In the genomic region with DNA sequence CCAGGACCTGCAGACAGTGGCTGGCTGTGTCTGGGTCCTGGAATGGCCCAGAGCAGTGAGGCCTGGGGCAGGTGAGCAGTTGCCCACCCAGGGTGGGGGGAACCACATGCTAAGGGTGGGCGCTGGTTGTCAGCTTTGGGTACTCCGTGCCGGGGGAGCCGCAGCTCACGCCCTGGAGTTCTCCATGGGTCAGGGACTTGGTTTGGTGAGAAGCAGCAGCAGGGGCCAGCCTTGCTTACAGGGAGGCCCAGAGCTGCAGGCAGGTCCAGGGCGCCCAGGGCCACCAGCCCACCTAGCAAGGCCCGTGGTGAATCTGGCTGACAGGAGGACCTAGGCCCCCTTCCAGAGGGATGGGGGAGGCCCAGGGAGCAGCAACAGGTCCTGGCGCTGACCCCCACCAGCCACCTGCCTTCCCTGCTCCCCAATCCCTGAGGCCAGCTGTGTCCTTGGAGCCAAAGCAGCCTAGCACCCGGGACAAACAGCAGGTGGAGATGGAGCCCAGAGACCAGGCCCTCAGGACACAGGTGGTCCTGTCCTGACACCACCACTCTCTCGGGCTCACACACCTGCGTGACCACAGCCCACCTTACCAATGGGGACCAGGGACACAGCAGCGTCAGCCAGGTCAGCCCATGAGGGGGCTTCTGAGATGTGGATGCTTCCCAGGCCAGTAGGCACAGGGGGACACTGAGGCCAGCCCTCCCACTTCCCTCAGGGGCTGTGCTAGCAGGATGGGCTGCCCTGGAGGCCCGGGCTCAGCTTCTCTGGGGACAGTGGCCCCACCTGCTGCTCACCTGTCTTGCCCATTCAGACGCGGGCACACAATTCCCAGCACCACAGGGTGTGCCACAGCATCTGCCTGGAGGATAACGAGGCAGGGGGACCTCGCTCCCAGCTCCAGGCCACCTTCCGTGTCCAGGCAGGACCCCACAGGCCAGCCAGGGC, we compare ENCODE assay signal across 11 cellular contexts. TPM values are rescaled to one million over a fixed set of nuclear protein-coding genes. Genes with fewer than 3 reads are reported as not detected.
DNase-seq lines count a peak whose midpoint lies in the region; ATAC-seq and TF ChIP-seq lines count a peak whose summit lies in the region.
"Had no signal": no experiment of that assay in that cellular context is flagged by ENCODE, and none has a peak within 500 bp of the region (broad histone marks: within the 10 kb centered on the region; RNA-seq: fewer than 3 reads in every experiment).

No MANE protein-coding gene starts in this region.

- H3K36me3 Mint-ChIP-seq in osteocyte (ENCODE audit: unreplicated experiment): peaks cover 14% of the 10 kb centered on the region

- H3K27ac Mint-ChIP-seq in osteocyte (ENCODE audit: unreplicated experiment): no peak overlapping the region

- H3K9me3 Mint-ChIP-seq in osteocyte (ENCODE audit: unreplicated experiment): no peaks in the 10 kb centered on the region

- DNase-seq in stimulated activated CD4-positive, alpha-beta T cell treated with anti-CD3 and anti-CD28 coated beads, Interleukin-1b, Interleukin-23, amount 100 ng/mL, for 48 hours: peak; percentile 1
- no peak for DNase-seq in stimulated activated CD4-positive, alpha-beta T cell treated with anti-CD3 and anti-CD28 coated beads, Interleukin-12 subunit alpha, Interleukin-12 subunit beta, amount 100 ng/mL, for 4 hours
- DNase-seq in Right ventricle myocardium inferior (ENCODE audit: missing footprints): peak; percentile 50
- DNase-seq in osteocyte (ENCODE audit: extremely low spot score, unreplicated experiment): peak; percentile 82
- peak; percentile 37 to 72 for DNase-seq in aorta
- DNase-seq in NK-92 treated with Interleukin-12 subunit alpha and Interleukin-12 subunit beta, amount 100 ng/mL, for 24 hours (lab: John Stamatoyannopoulos, UW): no peak
- DNase-seq in RPMI8226: no peak
- DNase-seq: AML-193, occipital lobe had no signal

- no peak for TF ChIP-seq CTCF in osteocyte (IDR thresholded peaks at IDR 0.05)

- no peaks in the 10 kb centered on the region for H3K9me3 ChIP-seq in aorta (ENCODE audit: control insufficient read depth, low read length)

- no peak overlapping the region for H3K4me3 Mint-ChIP-seq in osteocyte (ENCODE audit: unreplicated experiment)

- no peaks in the 10 kb centered on the region for H3K27me3 Mint-ChIP-seq in osteocyte (ENCODE audit: unreplicated experiment)

- 85% methylated on average over 16 to 18 of the region's 18 CpGs for WGBS in aorta, 2 donors

- no peak overlapping the region for H3K4me3 ChIP-seq in aorta (ENCODE audit: low read length in 2 of 2)
- H3K4me3 ChIP-seq: cardiac muscle cell had no signal

- H3K36me3 ChIP-seq in aorta (ENCODE audit: control insufficient read depth in 1 of 2, insufficient read depth in 2 of 2, low read length in 1 of 2): no peaks in the 10 kb centered on the region

- intact Hi-C loops in Right ventricle myocardium inferior (cut with DNase I): no loop called here
- intact Hi-C loops in aorta (cut with DNase I): loop anchor here in 1 of 2 donors (10.0 kb wide), 1 partner anchor 206 kb away; a partner anchor contains a TSS

- no peak for ATAC-seq in Right ventricle myocardium inferior
- ATAC-seq in aorta (ENCODE audit: low FRiP score): no peak
- no peak for ATAC-seq in GM21786 (IDR thresholded peaks at IDR 0.05; ENCODE audit: unreplicated experiment)

- H3K4me1 Mint-ChIP-seq in osteocyte (ENCODE audit: unreplicated experiment): peaks cover 14% of the 10 kb centered on the region

- H3K27ac ChIP-seq in aorta (ENCODE audit: low read depth in 1 of 2, low read length in 2 of 2): peak overlapping the region in 1 of 2 donors; percentile 78

- no peaks in the 10 kb centered on the region for H3K4me1 ChIP-seq in aorta (ENCODE audit: control insufficient read depth in 1 of 2, insufficient read depth in 2 of 2, low read length in 2 of 2)

- no peaks in the 10 kb centered on the region for H3K27me3 ChIP-seq in aorta (ENCODE audit: control insufficient read depth in 1 of 2, insufficient read depth in 2 of 2, low read length in 1 of 2)
- H3K27me3 ChIP-seq: cardiac muscle cell had no signal

RNA-seq across cellular contexts. Expression of a gene that starts 3.5 kb away (rescaled TPM):
- 36.0 TPM for total RNA-seq in Right ventricle myocardium inferior
- total RNA-seq in osteocyte: 74.9 and 81.5 TPM in 2 replicates
- total RNA-seq in aorta: 10 to 100 TPM; 45.7 to 75.4 TPM
- polyA plus RNA-seq in aorta: 10 to 100 TPM; 36.9 to 75.1 TPM

RNA-seq across cellular contexts. Expression of a gene that starts 16.4 kb away (rescaled TPM):
- total RNA-seq in Right ventricle myocardium inferior (7.7 TPM), osteocyte (10.2 and 11.7 TPM in 2 replicates), aorta (10 to 100 TPM; 11.1 to 16.2 TPM)
- 1 to 10 TPM; 3.8 to 9.2 TPM for polyA plus RNA-seq in aorta

RNA-seq across cellular contexts. Expression of a gene that starts 16.4 kb away (rescaled TPM):
- total RNA-seq in Right ventricle myocardium inferior (2.0 TPM), osteocyte (3.8 and 4.2 TPM in 2 replicates), aorta (1 to 10 TPM; 3.2 to 6.6 TPM)
- 1 to 10 TPM in 1 of 2 donors, not detected in 1; 7.0 TPM for polyA plus RNA-seq in aorta

Comparison
In these comparisons a context has a peak if more than half of its experiments do, and no peak if none do; other contexts are left out.
1. DNase-seq: peak in stimulated activated CD4-positive, alpha-beta T cell treated with anti-CD3 and anti-CD28 coated beads, Interleukin-1b, Interleukin-23, amount 100 ng/mL, for 48 hours (single experiment), Right ventricle myocardium inferior (single experiment), osteocyte (single experiment) and aorta (2 of 2); none in stimulated activated CD4-positive, alpha-beta T cell treated with anti-CD3 and anti-CD28 coated beads, Interleukin-12 subunit alpha, Interleukin-12 subunit beta, amount 100 ng/mL, for 4 hours (single experiment), NK-92 treated with Interleukin-12 subunit alpha and Interleukin-12 subunit beta, amount 100 ng/mL, for 24 hours (single experiment) and RPMI8226 (single experiment).